Comparison of ENCODE assay signal across 10 cellular contexts in the genomic region with DNA sequence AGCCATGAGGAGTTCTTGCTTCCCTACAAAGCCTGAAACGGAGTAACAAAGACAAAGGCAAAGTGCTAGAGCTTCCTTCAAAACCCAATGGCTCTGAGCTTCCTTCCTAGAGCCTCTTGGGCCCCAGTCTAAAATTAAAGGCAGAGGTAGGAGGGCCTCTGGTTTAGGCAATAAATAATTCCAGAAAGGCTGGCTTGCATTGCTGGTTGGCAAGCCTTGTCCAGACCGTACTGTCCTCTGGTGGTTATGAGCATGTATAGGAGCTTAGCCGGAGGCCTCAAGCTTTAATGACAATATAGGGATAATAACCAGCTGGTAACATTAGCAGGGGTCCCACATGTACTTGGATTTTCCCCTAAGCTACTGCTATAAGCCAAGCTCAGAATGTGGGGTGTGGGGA.
DNase-seq lines count a peak whose midpoint lies in the region; ATAC-seq and TF ChIP-seq lines count a peak whose summit lies in the region.
"Had no signal": no experiment of that assay in that cellular context is flagged by ENCODE, and none has a peak within 500 bp of the region (broad histone marks: within the 10 kb centered on the region; RNA-seq: fewer than 3 reads in every experiment).

No MANE protein-coding gene starts in this region.

- H3K27me3 ChIP-seq in IMR-90 (ENCODE audit: control insufficient read depth, insufficient read depth, low read length) (no peaks in the 10 kb centered on the region; the same call in 1 of the 2 replicates), left ventricle myocardium inferior (ENCODE audit: low read depth) (no peaks in the 10 kb centered on the region), smooth muscle cell (ENCODE audit: low read depth) (no peaks in the 10 kb centered on the region)

- no peak overlapping the region for H2AK5ac ChIP-seq in IMR-90 (ENCODE audit: low read depth, low read length)

- H3K18ac ChIP-seq in IMR-90 (ENCODE audit: low read depth, low read length) = no peak overlapping the region

- no peak overlapping the region for H2BK15ac ChIP-seq in IMR-90 (ENCODE audit: low read depth, low read length)

- in situ Hi-C loops in IMR-90 (cut with MboI; ENCODE audit: low sequenced_read_pairs) = no loop called here
- in situ Hi-C loops in astrocyte of the spinal cord (cut with HindIII; ENCODE audit: low sequenced_read_pairs) = no loop called here

- H3K27ac ChIP-seq in IMR-90 (ENCODE audit: insufficient read depth, low read length) = no peak overlapping the region; the same call in 1 of the 2 replicates
- peak overlapping the region; percentile 86 for H3K27ac ChIP-seq in left ventricle myocardium inferior (replicated peaks)
- peak overlapping the region; percentile 75 for H3K27ac ChIP-seq in smooth muscle cell (ENCODE audit: low read depth)

- no peak overlapping the region for H3K56ac ChIP-seq in IMR-90 (ENCODE audit: extremely low read depth, insufficient read depth, low read length)

- H2BK20ac ChIP-seq in IMR-90 (ENCODE audit: low read depth, low read length) = no peak overlapping the region

- no peak for TF ChIP-seq POLR2A in IMR-90 (IDR thresholded peaks at IDR 0.05; ENCODE audit: low read depth, low read length)

- H4K5ac ChIP-seq in IMR-90 (ENCODE audit: low read depth, low read length) = no peak overlapping the region

- no peak overlapping the region for H2AK9ac ChIP-seq in IMR-90 (replicated peaks; ENCODE audit: low read depth, low read length, poor library complexity)

- intact Hi-C loops in IMR-90 (cut with micrococcal nuclease) (no loop called here), left ventricle myocardium inferior (cut with micrococcal nuclease) (no loop called here)

- no peaks in the 10 kb centered on the region for H3F3A ChIP-seq in smooth muscle cell (ENCODE audit: low read depth)

- no peak for TF ChIP-seq CTCF in IMR-90 (conservative IDR thresholded peaks at IDR 0.05; ENCODE audit: low read depth, low read length)
- peak; percentile 40 for TF ChIP-seq CTCF in astrocyte of the spinal cord (IDR thresholded peaks at IDR 0.05; ENCODE audit: low read depth, low read length)
- TF ChIP-seq CTCF in left ventricle myocardium inferior (IDR thresholded peaks at IDR 0.05; ENCODE audit: borderline replicate concordance) = peak; percentile 60
- TF ChIP-seq CTCF in smooth muscle cell (IDR thresholded peaks at IDR 0.05; ENCODE audit: borderline replicate concordance, insufficient read depth, poor library complexity, severe bottlenecking) = peak; percentile 13

- H3K9ac ChIP-seq in IMR-90 (ENCODE audit: low read depth, low read length) (no peak overlapping the region), smooth muscle cell (ENCODE audit: low read depth) (no peak overlapping the region)

- H2BK5ac ChIP-seq in IMR-90 (ENCODE audit: low read depth, low read length, poor library complexity, severe bottlenecking) = no peak overlapping the region

- no peaks in the 10 kb centered on the region for H4K20me1 ChIP-seq in IMR-90 (ENCODE audit: insufficient read depth, low read length)
- H4K20me1 ChIP-seq in smooth muscle cell (ENCODE audit: low read depth) = no peaks in the 10 kb centered on the region

- no peak overlapping the region for H3K14ac ChIP-seq in IMR-90 (replicated peaks; ENCODE audit: low read depth, low read length)

- H4K91ac ChIP-seq in IMR-90 (ENCODE audit: insufficient read depth, low read depth, low read length) = no peak overlapping the region

- dilution Hi-C loops in IMR-90 (cut with HindIII; ENCODE audit: low sequenced_read_pairs, unreplicated experiment) = no loop called here

- TF ChIP-seq RAD21 in IMR-90 (IDR thresholded peaks at IDR 0.05; ENCODE audit: low read length) = no peak

- H3K4me3 ChIP-seq in IMR-90 (ENCODE audit: insufficient read depth, low read depth, low read length) (no peak overlapping the region), astrocyte of the spinal cord (ENCODE audit: low read depth, low read length) (no peak overlapping the region), left ventricle myocardium inferior (no peak overlapping the region), smooth muscle cell (no peak overlapping the region)
- H3K4me3 ChIP-seq: breast epithelium had no signal

- no peaks in the 10 kb centered on the region for H3K9me3 ChIP-seq in IMR-90 (ENCODE audit: control insufficient read depth, insufficient read depth, low read length)
- no peaks in the 10 kb centered on the region for H3K9me3 ChIP-seq in left ventricle myocardium inferior (replicated peaks)
- H3K9me3 ChIP-seq in smooth muscle cell (replicated peaks; ENCODE audit: low read depth) = no peaks in the 10 kb centered on the region
- H3K9me3 ChIP-seq: breast epithelium had no signal

- H3K36me3 ChIP-seq in IMR-90 (ENCODE audit: control insufficient read depth, insufficient read depth, low read length) = no peaks in the 10 kb centered on the region
- no peaks in the 10 kb centered on the region for H3K36me3 ChIP-seq in left ventricle myocardium inferior
- no peaks in the 10 kb centered on the region for H3K36me3 ChIP-seq in smooth muscle cell (ENCODE audit: low read depth)
- H3K36me3 ChIP-seq: breast epithelium had no signal

- DNase-seq in IMR-90 (no peak), astrocyte of the spinal cord (ENCODE audit: low read depth, low spot score) (no peak), left ventricle myocardium inferior (no peak), smooth muscle cell (lab: John Stamatoyannopoulos, UW; ENCODE audit: unreplicated experiment) (no peak), NCI-H1105 (lab: John Stamatoyannopoulos, UW) (no peak)
- no peak for DNase-seq in activated CD8-positive, alpha-beta memory T cell treated with anti-CD3 and anti-CD28 coated beads, Interleukin-2, amount 50 U/mL, for 4 hours
- DNase-seq: NCI-H2081 had no signal

- BruUV-seq in IMR-90 (replicated peaks; lab: Mats Ljungman, UMichigan) = no TSS peak

- no peak overlapping the region for H3K23ac ChIP-seq in IMR-90 (ENCODE audit: low read depth, low read length)

- CTCF ChIA-PET in IMR-90 (lab: Yijun Ruan, JAX) = no interaction called here

- no peaks in the 10 kb centered on the region for H3K79me2 ChIP-seq in smooth muscle cell (ENCODE audit: low read depth)

- H3K4ac ChIP-seq in IMR-90 (ENCODE audit: low read depth, low read length) = no peak overlapping the region

- ATAC-seq in IMR-90 (ENCODE audit: low read depth) = no peak
- no peak for ATAC-seq in HG03108 (IDR thresholded peaks at IDR 0.05; ENCODE audit: unreplicated experiment)
- ATAC-seq in HG02571 (IDR thresholded peaks at IDR 0.05; ENCODE audit: unreplicated experiment) = no peak

- H3K79me1 ChIP-seq in IMR-90 (ENCODE audit: low read depth in 1 of 2, low read length in 2 of 2) = no peaks in the 10 kb centered on the region

- H4K8ac ChIP-seq in IMR-90 (ENCODE audit: low read depth in 2 of 2, low read length in 2 of 2) = no peak overlapping the region

- H3K4me1 ChIP-seq in IMR-90 (ENCODE audit: control insufficient read depth, insufficient read depth, low read length) (no peaks in the 10 kb centered on the region), left ventricle myocardium inferior (peaks cover 36% of the 10 kb centered on the region), smooth muscle cell (ENCODE audit: low read depth) (no peaks in the 10 kb centered on the region)
- H3K4me1 ChIP-seq: breast epithelium had no signal

- POLR2A ChIA-PET in IMR-90 (lab: Charles Lee; ENCODE audit: unreplicated experiment) = no interaction called here

- no peak overlapping the region for H2BK120ac ChIP-seq in IMR-90 (ENCODE audit: low read depth, low read length)

- 33% methylated on average over 1 of the region's 3 CpGs; no CpG with 5 or more reads in 1 of the 2 experiments for WGBS in IMR-90 (ENCODE audit: extremely low coverage in 2 of 2, insufficient read length in 1 of 2), 2 experiments
- WGBS in smooth muscle cell (ENCODE audit: low lambda C conversion rate) = 51% methylated on average over 3 of the region's 3 CpGs

- H3K9me1 ChIP-seq in IMR-90 (ENCODE audit: insufficient read depth, low read length) = no peaks in the 10 kb centered on the region

- no peak overlapping the region for H3K4me2 ChIP-seq in IMR-90 (ENCODE audit: low read depth, low read length)
- peak overlapping the region; percentile 69 for H3K4me2 ChIP-seq in smooth muscle cell

- H2AFZ ChIP-seq in IMR-90 (replicated peaks; ENCODE audit: low read length, poor library complexity) = peak overlapping the region; percentile 63
- peak overlapping the region; percentile 81 for H2AFZ ChIP-seq in smooth muscle cell (ENCODE audit: low read depth)

TF ChIP-seq in IMR-90, 13 proteins besides CTCF, POLR2A, EP300 and RAD21:
- no peak for TF ChIP-seq RFX5 (IDR thresholded peaks at IDR 0.05; ENCODE audit: low read depth, low read length)
